ENCODE assay signal across 16 cellular contexts in genomic region chr6:161134550-161135298, GRCh38.
DNase-seq lines count a peak whose midpoint lies in the region; ATAC-seq and TF ChIP-seq lines count a peak whose summit lies in the region.
"Had no signal": no experiment of that assay in that cellular context is flagged by ENCODE, and none has a peak within 500 bp of the region (broad histone marks: within the 10 kb centered on the region; RNA-seq: fewer than 3 reads in every experiment).

No MANE protein-coding gene starts in this region.

- peak overlapping the region; percentile 5 to 74 for H3K27ac Mint-ChIP-seq in activated naive CD4-positive, alpha-beta T cell treated with anti-CD3 and anti-CD28 coated beads, Interleukin-2, amount 50 U/mL, for 72 hours
- no peak overlapping the region for H3K27ac Mint-ChIP-seq in activated naive CD4-positive, alpha-beta T cell treated with anti-CD3 and anti-CD28 coated beads, Interleukin-2, amount 10 ng/mL, durations not matched to agents 7 days and 5 days

- no peak overlapping the region for H3K27ac ChIP-seq in esophagus muscularis mucosa (replicated peaks in 1 of 4)
- H3K27ac ChIP-seq: C4-2B had no signal

- DNase-seq in activated naive CD4-positive, alpha-beta T cell treated with anti-CD3 and anti-CD28 coated beads, Interleukin-2, amount 50 U/mL, for 72 hours (ENCODE audit: low spot score in 2 of 2) = no peak
- DNase-seq in activated naive CD4-positive, alpha-beta T cell treated with anti-CD3 and anti-CD28 coated beads, Interleukin-2, amount 10 ng/mL, durations not matched to agents 7 days and 5 days = no peak
- DNase-seq in adipocyte (ENCODE audit: low read depth) (no peak), esophagus muscularis mucosa (ENCODE audit: extremely low spot score) (peak; percentile 74), pons (ENCODE audit: low spot score) (peak; percentile 24), GM13977 (ENCODE audit: low spot score) (no peak)
- no peak for DNase-seq in stimulated activated naive CD8-positive, alpha-beta T cell treated with anti-CD3 and anti-CD28 coated beads, Interleukin-15, Interleukin-2, amounts not matched to agents 100 U/mL and 50 U/mL, for 24 hours
- DNase-seq: 8988T, DMS79, H9, MM.1S, NCI-H1105 treated with DMSO at 0.1 percent for 48 hours, NCI-H187, NCI-H510A had no signal

- 91% methylated on average over 13 of the region's 17 CpGs for WGBS in esophagus muscularis mucosa

- H3K9me3 ChIP-seq in adipocyte (ENCODE audit: control insufficient read depth, low read length) = no peaks in the 10 kb centered on the region
- H3K9me3 ChIP-seq in esophagus muscularis mucosa = no peaks in the 10 kb centered on the region

- no peak for TF ChIP-seq EP300 in esophagus muscularis mucosa (IDR thresholded peaks at IDR 0.05)

- CTCF ChIA-PET in activated naive CD4-positive, alpha-beta T cell treated with anti-CD3 and anti-CD28 coated beads, Interleukin-2, amount 10 ng/mL, durations not matched to agents 7 days and 5 days (lab: Charles Lee) = no interaction called here

- no peak for TF ChIP-seq POLR2A in esophagus muscularis mucosa (IDR thresholded peaks at IDR 0.05; ENCODE audit: low read depth)

- ATAC-seq in activated naive CD4-positive, alpha-beta T cell treated with anti-CD3 and anti-CD28 coated beads, Interleukin-2, amount 50 U/mL, for 72 hours = no peak
- no peak for ATAC-seq in stimulated activated naive CD8-positive, alpha-beta T cell treated with anti-CD3 and anti-CD28 coated beads, Interleukin-15, Interleukin-2, amounts not matched to agents 100 U/mL and 50 U/mL, for 24 hours
- no peak for ATAC-seq in GM21423 (IDR thresholded peaks at IDR 0.05; ENCODE audit: unreplicated experiment)

- H3K36me3 ChIP-seq in adipocyte (ENCODE audit: control insufficient read depth, insufficient read depth, low read length, severe bottlenecking) (peaks cover 7% of the 10 kb centered on the region), esophagus muscularis mucosa (peaks cover 0 to 73% (median 45%) of the 10 kb centered on the region in 4 donors)

- H3K4me3 Mint-ChIP-seq in activated naive CD4-positive, alpha-beta T cell treated with anti-CD3 and anti-CD28 coated beads, Interleukin-2, amount 10 ng/mL, durations not matched to agents 7 days and 5 days = no peak overlapping the region
- H3K4me3 Mint-ChIP-seq: H9 had no signal

- peak overlapping the region; percentile 22 for H3K9ac ChIP-seq in adipocyte (ENCODE audit: low read length)

- in situ Hi-C loops in GM13977 (cut with MboI; ENCODE audit: low pct_unique_long_range_greater_than_20kb, low sequenced_read_pairs, unreplicated experiment) = loop anchor here (25.0 kb wide), 1 partner anchor 228 kb away; no protein-coding TSS in a partner anchor

- H3K36me3 Mint-ChIP-seq in activated naive CD4-positive, alpha-beta T cell treated with anti-CD3 and anti-CD28 coated beads, Interleukin-2, amount 50 U/mL, for 72 hours = no peaks in the 10 kb centered on the region
- H3K36me3 Mint-ChIP-seq in activated naive CD4-positive, alpha-beta T cell treated with anti-CD3 and anti-CD28 coated beads, Interleukin-2, amount 10 ng/mL, durations not matched to agents 7 days and 5 days = peaks cover 4% of the 10 kb centered on the region

- no peaks in the 10 kb centered on the region for H3K4me1 Mint-ChIP-seq in activated naive CD4-positive, alpha-beta T cell treated with anti-CD3 and anti-CD28 coated beads, Interleukin-2, amount 10 ng/mL, durations not matched to agents 7 days and 5 days

- H3K4me1 ChIP-seq in adipocyte (ENCODE audit: control insufficient read depth, insufficient read depth, low read length) (peaks cover 11% of the 10 kb centered on the region), esophagus muscularis mucosa (peaks cover 0 to 17% (median 0%) of the 10 kb centered on the region in 4 donors)

- TF ChIP-seq CTCF in esophagus muscularis mucosa (IDR thresholded peaks at IDR 0.05) = no peak
- no peak for TF ChIP-seq CTCF in GM13977 (IDR thresholded peaks at IDR 0.05; ENCODE audit: extremely low read depth, insufficient read depth, missing control alignments)

- no peaks in the 10 kb centered on the region for H3K27me3 ChIP-seq in adipocyte (replicated peaks; ENCODE audit: control insufficient read depth, insufficient read depth, low read length)
- no peaks in the 10 kb centered on the region for H3K27me3 ChIP-seq in esophagus muscularis mucosa

- intact Hi-C loops in esophagus muscularis mucosa (cut with DNase I) = no loop called here

- H3K27me3 Mint-ChIP-seq in activated naive CD4-positive, alpha-beta T cell treated with anti-CD3 and anti-CD28 coated beads, Interleukin-2, amount 10 ng/mL, durations not matched to agents 7 days and 5 days = no peaks in the 10 kb centered on the region

- no peaks in the 10 kb centered on the region for H3K9me3 Mint-ChIP-seq in activated naive CD4-positive, alpha-beta T cell treated with anti-CD3 and anti-CD28 coated beads, Interleukin-2, amount 50 U/mL, for 72 hours
- H3K9me3 Mint-ChIP-seq in activated naive CD4-positive, alpha-beta T cell treated with anti-CD3 and anti-CD28 coated beads, Interleukin-2, amount 10 ng/mL, durations not matched to agents 7 days and 5 days = no peaks in the 10 kb centered on the region

- H3K4me3 ChIP-seq in adipocyte (ENCODE audit: low read length) (no peak overlapping the region), esophagus muscularis mucosa (no peak overlapping the region)

Comparison
In these comparisons a context has a peak if more than half of its experiments do, and no peak if none do; other contexts are left out.
1. DNase-seq: peak in esophagus muscularis mucosa (single experiment) and pons (single experiment); none in activated naive CD4-positive, alpha-beta T cell treated with anti-CD3 and anti-CD28 coated beads, Interleukin-2, amount 50 U/mL, for 72 hours (0 of 2), activated naive CD4-positive, alpha-beta T cell treated with anti-CD3 and anti-CD28 coated beads, Interleukin-2, amount 10 ng/mL, durations not matched to agents 7 days and 5 days (single experiment), adipocyte (single experiment), stimulated activated naive CD8-positive, alpha-beta T cell treated with anti-CD3 and anti-CD28 coated beads, Interleukin-15, Interleukin-2, amounts not matched to agents 100 U/mL and 50 U/mL, for 24 hours (single experiment) and GM13977 (single experiment).